In the genomic region with DNA sequence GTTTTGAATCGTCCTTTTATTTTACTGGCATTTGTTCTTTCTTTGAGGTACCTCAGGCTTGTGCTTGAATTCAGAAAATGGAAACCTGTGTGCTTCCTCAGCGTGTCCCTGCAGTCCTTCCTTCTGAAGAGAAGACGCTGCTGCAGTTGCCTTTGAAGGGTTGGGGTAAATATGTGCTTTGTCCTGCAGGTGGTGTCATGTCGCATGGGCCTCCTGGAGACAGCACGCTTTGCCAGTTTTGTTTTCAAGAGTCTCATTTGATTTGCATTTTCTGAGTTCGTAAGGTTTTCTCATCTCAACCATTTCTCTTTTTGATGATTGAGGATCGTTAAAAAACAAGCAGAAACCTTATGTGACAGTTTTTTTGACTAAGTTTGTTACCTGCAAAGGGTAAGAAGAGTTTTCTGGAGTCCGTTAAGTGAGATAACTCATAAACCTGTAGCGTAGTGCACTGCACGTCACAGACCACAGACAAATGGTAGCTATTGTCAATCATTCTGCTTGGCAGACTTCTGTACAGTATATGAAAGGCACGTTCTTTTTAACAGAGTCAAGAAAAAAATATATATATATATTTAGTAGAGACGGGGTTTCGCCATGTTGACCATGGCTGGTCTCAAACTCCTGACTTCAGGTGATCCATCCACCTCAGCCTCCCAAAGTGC, we compare ENCODE assay signal across 10 cellular contexts. TPM values are rescaled to one million over a fixed set of nuclear protein-coding genes. Genes with fewer than 3 reads are reported as not detected.
DNase-seq lines count a peak whose midpoint lies in the region; ATAC-seq, FAIRE-seq and TF ChIP-seq lines count a peak whose summit lies in the region.
"Had no signal": no experiment of that assay in that cellular context is flagged by ENCODE, and none has a peak within 500 bp of the region (broad histone marks: within the 10 kb centered on the region; RNA-seq: fewer than 3 reads in every experiment).

No MANE protein-coding gene starts in this region.

- peak; percentile 88 for ATAC-seq in stimulated activated memory B cell treated with anti-CD40 and anti-IgM and Interleukin-4, amounts not matched to agents 10 μg/mL and 1 μg/mL and 100 μg/mL, for 72 hours
- ATAC-seq: T-cell had no signal

- H3K9me3 Mint-ChIP-seq in activated CD4-positive, alpha-beta memory T cell treated with anti-CD3 and anti-CD28 coated beads for 36 hours: no peaks in the 10 kb centered on the region
- no peaks in the 10 kb centered on the region for H3K9me3 Mint-ChIP-seq in activated CD4-positive, alpha-beta memory T cell treated with anti-CD3 and anti-CD28 coated beads, Interleukin-2, amount 10 ng/mL, durations not matched to agents 7 days and 5 days
- no peaks in the 10 kb centered on the region for H3K9me3 Mint-ChIP-seq in stimulated activated memory B cell treated with anti-CD40 and anti-IgM and Interleukin-4, amounts not matched to agents 10 μg/mL and 1 μg/mL and 100 μg/mL, for 72 hours
- H3K9me3 Mint-ChIP-seq: T-cell had no signal

- H3K9me3 ChIP-seq in kidney (ENCODE audit: control insufficient read depth in 1 of 2, low read length in 2 of 2) (no peaks in the 10 kb centered on the region), ovary (no peaks in the 10 kb centered on the region)
- H3K9me3 ChIP-seq in effector memory CD4-positive, alpha-beta T cell (ENCODE audit: control insufficient read depth, low read length): no peaks in the 10 kb centered on the region

- CTCF ChIA-PET in activated CD4-positive, alpha-beta memory T cell treated with anti-CD3 and anti-CD28 coated beads for 36 hours (lab: Charles Lee): interaction anchor here (1.1 to 1.4 kb wide), 2 partner anchors 403 to 442 kb away, joined by 3 to 7 read pairs; no protein-coding TSS in a partner anchor
- CTCF ChIA-PET in activated CD4-positive, alpha-beta memory T cell treated with anti-CD3 and anti-CD28 coated beads, Interleukin-2, amount 10 ng/mL, durations not matched to agents 7 days and 5 days (lab: Charles Lee): interaction anchor here (0.8 to 2.9 kb wide), 4 partner anchors 38 to 458 kb away, joined by 3 to 12 read pairs (median 5); no protein-coding TSS in a partner anchor

- no peak overlapping the region for H3K27ac ChIP-seq in brain microvascular endothelial cell
- no peak overlapping the region for H3K27ac ChIP-seq in kidney (ENCODE audit: low read depth in 2 of 2, low read length in 2 of 2)
- H3K27ac ChIP-seq in ovary: no peak overlapping the region
- no peak overlapping the region for H3K27ac ChIP-seq in effector memory CD4-positive, alpha-beta T cell (ENCODE audit: insufficient read depth, low read length, poor library complexity, severe bottlenecking)

- H3K4me3 Mint-ChIP-seq in activated CD4-positive, alpha-beta memory T cell treated with anti-CD3 and anti-CD28 coated beads for 36 hours: no peak overlapping the region
- H3K4me3 Mint-ChIP-seq in activated CD4-positive, alpha-beta memory T cell treated with anti-CD3 and anti-CD28 coated beads, Interleukin-2, amount 10 ng/mL, durations not matched to agents 7 days and 5 days: no peak overlapping the region
- peak overlapping the region; percentile 66 for H3K4me3 Mint-ChIP-seq in stimulated activated memory B cell treated with anti-CD40 and anti-IgM and Interleukin-4, amounts not matched to agents 10 μg/mL and 1 μg/mL and 100 μg/mL, for 72 hours
- H3K4me3 Mint-ChIP-seq: T-cell had no signal

- no peak for TF ChIP-seq POLR2A in ovary (IDR thresholded peaks at IDR 0.05)

- H3K4me1 Mint-ChIP-seq in activated CD4-positive, alpha-beta memory T cell treated with anti-CD3 and anti-CD28 coated beads for 36 hours (ENCODE audit: low read depth): no peaks in the 10 kb centered on the region
- no peaks in the 10 kb centered on the region for H3K4me1 Mint-ChIP-seq in activated CD4-positive, alpha-beta memory T cell treated with anti-CD3 and anti-CD28 coated beads, Interleukin-2, amount 10 ng/mL, durations not matched to agents 7 days and 5 days
- peaks cover 8% of the 10 kb centered on the region for H3K4me1 Mint-ChIP-seq in stimulated activated memory B cell treated with anti-CD40 and anti-IgM and Interleukin-4, amounts not matched to agents 10 μg/mL and 1 μg/mL and 100 μg/mL, for 72 hours
- H3K4me1 Mint-ChIP-seq: T-cell had no signal

- H3K9ac ChIP-seq in kidney (ENCODE audit: low read length in 2 of 2): no peak overlapping the region

- H3K4me1 ChIP-seq in kidney (ENCODE audit: control insufficient read depth in 1 of 2, insufficient read depth in 1 of 2, low read depth in 1 of 2, low read length in 2 of 2) (no peaks in the 10 kb centered on the region), ovary (ENCODE audit: insufficient read depth) (no peaks in the 10 kb centered on the region)
- H3K4me1 ChIP-seq in effector memory CD4-positive, alpha-beta T cell (ENCODE audit: control insufficient read depth, insufficient read depth, low read length, poor library complexity, severe bottlenecking): no peaks in the 10 kb centered on the region

- intact Hi-C loops in activated CD4-positive, alpha-beta memory T cell treated with anti-CD3 and anti-CD28 coated beads for 36 hours (cut with micrococcal nuclease): no loop called here
- intact Hi-C loops in kidney (cut with DNase I) (no loop called here), ovary (cut with DNase I) (no loop called here)

- POLR2A ChIA-PET in activated CD4-positive, alpha-beta memory T cell treated with anti-CD3 and anti-CD28 coated beads for 36 hours (lab: Charles Lee): no interaction called here
- POLR2A ChIA-PET in activated CD4-positive, alpha-beta memory T cell treated with anti-CD3 and anti-CD28 coated beads, Interleukin-2, amount 10 ng/mL, durations not matched to agents 7 days and 5 days (lab: Charles Lee): no interaction called here

- in situ Hi-C loops in brain microvascular endothelial cell (cut with HindIII; ENCODE audit: low pct_ligation_motif_present, low sequenced_read_pairs): loop anchor here (25.0 kb wide), 1 partner anchor 409 kb away; no protein-coding TSS in a partner anchor

- peaks cover 9% of the 10 kb centered on the region for H3K36me3 Mint-ChIP-seq in activated CD4-positive, alpha-beta memory T cell treated with anti-CD3 and anti-CD28 coated beads for 36 hours
- H3K36me3 Mint-ChIP-seq in activated CD4-positive, alpha-beta memory T cell treated with anti-CD3 and anti-CD28 coated beads, Interleukin-2, amount 10 ng/mL, durations not matched to agents 7 days and 5 days (ENCODE audit: low read depth): peaks cover 15% of the 10 kb centered on the region
- peaks cover 23% of the 10 kb centered on the region for H3K36me3 Mint-ChIP-seq in stimulated activated memory B cell treated with anti-CD40 and anti-IgM and Interleukin-4, amounts not matched to agents 10 μg/mL and 1 μg/mL and 100 μg/mL, for 72 hours

- FAIRE-seq in kidney (lab: Jason Lieb, UNC): no peak
- FAIRE-seq: G401.6 had no signal

- TF ChIP-seq EP300 in ovary (IDR thresholded peaks at IDR 0.05): no peak

- no peak overlapping the region for H3K4me3 ChIP-seq in Jurkat, Clone E6-1 (ENCODE audit: low read length)
- H3K4me3 ChIP-seq in brain microvascular endothelial cell (ENCODE audit: low read depth, low read length): no peak overlapping the region
- no peak overlapping the region for H3K4me3 ChIP-seq in kidney (ENCODE audit: low read length in 2 of 2)
- no peak overlapping the region for H3K4me3 ChIP-seq in ovary
- no peak overlapping the region for H3K4me3 ChIP-seq in effector memory CD4-positive, alpha-beta T cell (ENCODE audit: insufficient read depth, low read depth, low read length, poor library complexity, severe bottlenecking)

- DNase-seq in activated CD4-positive, alpha-beta memory T cell treated with anti-CD3 and anti-CD28 coated beads for 36 hours: peak; percentile 36
- DNase-seq in activated CD4-positive, alpha-beta memory T cell treated with anti-CD3 and anti-CD28 coated beads, Interleukin-2, amount 10 ng/mL, durations not matched to agents 7 days and 5 days: no peak
- DNase-seq in Jurkat, Clone E6-1 (ENCODE audit: low read depth, low spot score): peak; percentile 28
- DNase-seq in brain microvascular endothelial cell (peak; percentile 22), kidney (no peak), ovary (no peak)
- no peak for DNase-seq in effector memory CD4-positive, alpha-beta T cell

- H3K27me3 ChIP-seq in brain microvascular endothelial cell (replicated peaks) (no peaks in the 10 kb centered on the region), ovary (no peaks in the 10 kb centered on the region)
- no peaks in the 10 kb centered on the region for H3K27me3 ChIP-seq in effector memory CD4-positive, alpha-beta T cell (replicated peaks; ENCODE audit: control insufficient read depth, insufficient read depth, low read length, poor library complexity, severe bottlenecking)

- no peaks in the 10 kb centered on the region for H3K27me3 Mint-ChIP-seq in activated CD4-positive, alpha-beta memory T cell treated with anti-CD3 and anti-CD28 coated beads for 36 hours
- H3K27me3 Mint-ChIP-seq in activated CD4-positive, alpha-beta memory T cell treated with anti-CD3 and anti-CD28 coated beads, Interleukin-2, amount 10 ng/mL, durations not matched to agents 7 days and 5 days: no peaks in the 10 kb centered on the region
- no peaks in the 10 kb centered on the region for H3K27me3 Mint-ChIP-seq in stimulated activated memory B cell treated with anti-CD40 and anti-IgM and Interleukin-4, amounts not matched to agents 10 μg/mL and 1 μg/mL and 100 μg/mL, for 72 hours
- H3K27me3 Mint-ChIP-seq: T-cell had no signal

- 94 to 95% (median 95%) methylated on average over 13 of the region's 13 CpGs for WGBS in ovary, 3 donors

- peaks cover 10% of the 10 kb centered on the region for H3K36me3 ChIP-seq in brain microvascular endothelial cell (replicated peaks)
- no peaks in the 10 kb centered on the region for H3K36me3 ChIP-seq in kidney (ENCODE audit: control insufficient read depth in 1 of 2, insufficient read depth in 2 of 2, low read length in 2 of 2)
- H3K36me3 ChIP-seq in ovary: no peaks in the 10 kb centered on the region
- peaks cover 7% of the 10 kb centered on the region for H3K36me3 ChIP-seq in effector memory CD4-positive, alpha-beta T cell (ENCODE audit: control insufficient read depth, insufficient read depth, low read length)

- TF ChIP-seq CTCF in brain microvascular endothelial cell (IDR thresholded peaks at IDR 0.05; ENCODE audit: low read depth, low read length, missing control alignments) (peak; percentile 63), kidney (IDR thresholded peaks at IDR 0.05; ENCODE audit: borderline replicate concordance, extremely low read depth, insufficient read depth) (no peak), ovary (IDR thresholded peaks at IDR 0.05) (no peak)

- no peak overlapping the region for H3K27ac Mint-ChIP-seq in activated CD4-positive, alpha-beta memory T cell treated with anti-CD3 and anti-CD28 coated beads for 36 hours
- no peak overlapping the region for H3K27ac Mint-ChIP-seq in activated CD4-positive, alpha-beta memory T cell treated with anti-CD3 and anti-CD28 coated beads, Interleukin-2, amount 10 ng/mL, durations not matched to agents 7 days and 5 days
- peak overlapping the region; percentile 89 for H3K27ac Mint-ChIP-seq in stimulated activated memory B cell treated with anti-CD40 and anti-IgM and Interleukin-4, amounts not matched to agents 10 μg/mL and 1 μg/mL and 100 μg/mL, for 72 hours
- H3K27ac Mint-ChIP-seq: T-cell had no signal

RNA-seq across cellular contexts. Expression of a gene that starts 57.0 kb away (rescaled TPM):
- 100 to 1,000 TPM; 134 TPM for total RNA-seq in activated CD4-positive, alpha-beta memory T cell treated with anti-CD3 and anti-CD28 coated beads for 36 hours
- total RNA-seq in activated CD4-positive, alpha-beta memory T cell treated with anti-CD3 and anti-CD28 coated beads, Interleukin-2, amount 10 ng/mL, durations not matched to agents 7 days and 5 days: 10 to 100 TPM; 89.5 to 95.1 TPM
- 339 TPM for polyA plus RNA-seq in Jurkat, Clone E6-1 (2012; ENCODE audit: insufficient read depth, insufficient read length)
- 47.7 TPM for total RNA-seq in kidney
- 50.2 TPM for polyA plus RNA-seq in kidney (ENCODE audit: insufficient read depth, low read depth, low replicate concordance)
- total RNA-seq in ovary: 10 to 100 TPM; 22.1 to 52.4 (median 33.7) TPM
- 10 to 100 TPM; 37.6 to 59.1 TPM for polyA plus RNA-seq in ovary

RNA-seq across cellular contexts. Expression of a gene that starts 57.3 kb away (rescaled TPM):
- 100 to 1,000 TPM; 115 to 118 TPM for total RNA-seq in activated CD4-positive, alpha-beta memory T cell treated with anti-CD3 and anti-CD28 coated beads for 36 hours
- total RNA-seq in activated CD4-positive, alpha-beta memory T cell treated with anti-CD3 and anti-CD28 coated beads, Interleukin-2, amount 10 ng/mL, durations not matched to agents 7 days and 5 days: 10 to 100 TPM; 91.6 to 91.7 TPM
- polyA plus RNA-seq in Jurkat, Clone E6-1 (2012; ENCODE audit: insufficient read depth, insufficient read length): 231 TPM
- total RNA-seq in kidney (48.3 TPM), ovary (10 to 100 TPM; 16.2 to 32.8 (median 24.7) TPM)
- polyA plus RNA-seq in kidney (ENCODE audit: insufficient read depth, low read depth, low replicate concordance) (78.2 TPM), ovary (10 to 100 TPM; 15.8 to 56.5 TPM)

Comparison
In these comparisons a context has a peak if more than half of its experiments do, and no peak if none do; other contexts are left out.
1. DNase-seq: peak in activated CD4-positive, alpha-beta memory T cell treated with anti-CD3 and anti-CD28 coated beads for 36 hours (single experiment), Jurkat, Clone E6-1 (single experiment) and brain microvascular endothelial cell (single experiment); none in activated CD4-positive, alpha-beta memory T cell treated with anti-CD3 and anti-CD28 coated beads, Interleukin-2, amount 10 ng/mL, durations not matched to agents 7 days and 5 days (single experiment), kidney (single experiment), ovary (0 of 5) and effector memory CD4-positive, alpha-beta T cell (0 of 3).